Comparison of ENCODE assay signal across 8 cellular contexts in the genomic region with DNA sequence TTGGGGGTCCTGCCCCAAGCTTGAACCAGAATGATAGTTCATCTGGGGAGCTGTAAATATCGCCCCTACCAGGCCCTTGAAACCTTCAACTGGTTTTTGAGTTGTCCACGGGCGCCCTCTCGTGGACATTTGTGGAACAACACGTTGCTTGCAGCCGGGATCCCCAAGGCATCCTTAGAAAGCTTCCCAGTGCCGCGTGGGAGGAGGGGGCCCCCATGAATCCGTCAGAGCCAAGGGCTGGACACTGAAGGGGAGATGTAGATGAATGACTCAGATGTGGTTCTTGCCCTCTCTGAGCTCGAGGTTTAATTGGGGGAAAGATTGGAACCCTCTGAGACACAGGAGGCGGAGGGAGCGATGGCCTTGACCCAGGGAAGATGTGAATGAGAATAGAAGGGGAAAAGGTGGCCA. TPM values are rescaled to one million over a fixed set of nuclear protein-coding genes. Genes with fewer than 3 reads are reported as not detected.
DNase-seq lines count a peak whose midpoint lies in the region; ATAC-seq and TF ChIP-seq lines count a peak whose summit lies in the region.

No MANE protein-coding gene starts in this region.

- H3K4me3 Mint-ChIP-seq in activated naive CD4-positive, alpha-beta T cell treated with anti-CD3 and anti-CD28 coated beads for 36 hours: no peak overlapping the region
- H3K4me3 Mint-ChIP-seq in glutamatergic neuron (ENCODE audit: unreplicated experiment): no peak overlapping the region

- no peak overlapping the region for H3K27ac ChIP-seq in SJCRH30

- H3K36me3 Mint-ChIP-seq in activated naive CD4-positive, alpha-beta T cell treated with anti-CD3 and anti-CD28 coated beads for 36 hours (ENCODE audit: low read depth): peaks cover 20% of the 10 kb centered on the region
- peaks cover 15% of the 10 kb centered on the region for H3K36me3 Mint-ChIP-seq in glutamatergic neuron (ENCODE audit: unreplicated experiment)

- H3K4me3 ChIP-seq in SJCRH30: no peak overlapping the region

- CTCF ChIA-PET in activated naive CD4-positive, alpha-beta T cell treated with anti-CD3 and anti-CD28 coated beads for 36 hours (lab: Charles Lee): interaction anchor here (0.7 to 4.9 kb wide), 33 partner anchors 9 to 404 kb away, joined by 3 to 75 read pairs (median 5); a partner anchor contains a TSS

- no peak overlapping the region for H3K27ac Mint-ChIP-seq in activated naive CD4-positive, alpha-beta T cell treated with anti-CD3 and anti-CD28 coated beads for 36 hours
- H3K27ac Mint-ChIP-seq in glutamatergic neuron (ENCODE audit: unreplicated experiment): peak overlapping the region; percentile 53

- peaks cover 6% of the 10 kb centered on the region; the same call in 1 of the 2 replicates for H3K9me3 ChIP-seq in SJCRH30 (replicated peaks)

- H3K4me1 Mint-ChIP-seq in activated naive CD4-positive, alpha-beta T cell treated with anti-CD3 and anti-CD28 coated beads for 36 hours (ENCODE audit: low read depth): peaks cover 2% of the 10 kb centered on the region
- H3K4me1 Mint-ChIP-seq in glutamatergic neuron (ENCODE audit: low read depth, unreplicated experiment): peaks cover 18% of the 10 kb centered on the region

- ATAC-seq in HG02885 (IDR thresholded peaks at IDR 0.05; ENCODE audit: poor library complexity, unreplicated experiment): no peak

- H3K36me3 ChIP-seq in SJCRH30: peaks cover 33% of the 10 kb centered on the region

- H3K9me3 Mint-ChIP-seq in activated naive CD4-positive, alpha-beta T cell treated with anti-CD3 and anti-CD28 coated beads for 36 hours: peaks cover 11% of the 10 kb centered on the region
- H3K9me3 Mint-ChIP-seq in glutamatergic neuron (ENCODE audit: unreplicated experiment): peaks cover 3% of the 10 kb centered on the region

- peaks cover 2% of the 10 kb centered on the region for H3K27me3 Mint-ChIP-seq in activated naive CD4-positive, alpha-beta T cell treated with anti-CD3 and anti-CD28 coated beads for 36 hours (ENCODE audit: low read depth)
- peaks cover 4% of the 10 kb centered on the region for H3K27me3 Mint-ChIP-seq in glutamatergic neuron (ENCODE audit: unreplicated experiment)

- no peaks in the 10 kb centered on the region for H3K27me3 ChIP-seq in SJCRH30

- DNase-seq in Caki2 (ENCODE audit: low read depth) (peak; percentile 68), HT1080 (ENCODE audit: low read depth) (peak; percentile 71), SJCRH30 (peak; percentile 67 to 91), glutamatergic neuron (peak; percentile 89), posterior cingulate gyrus (peak; percentile 44 to 96 (median 78)), ureter (ENCODE audit: low spot score) (peak; percentile 80)
- DNase-seq in activated naive CD4-positive, alpha-beta T cell treated with anti-CD3 and anti-CD28 coated beads for 36 hours: peak; percentile 83

- intact Hi-C loops in activated naive CD4-positive, alpha-beta T cell treated with anti-CD3 and anti-CD28 coated beads for 36 hours (cut with micrococcal nuclease): loop anchor here (1.0 kb wide), 3 partner anchors 136 to 209 kb away; a partner anchor contains a TSS
- intact Hi-C loops in posterior cingulate gyrus (cut with DNase I): loop anchor here (1.0 to 2.0 kb wide), 3 partner anchors 136 to 209 kb away; a partner anchor contains a TSS

- in situ Hi-C loops in Caki2 (cut with HindIII; ENCODE audit: low pct_unique_long_range_greater_than_20kb, low sequenced_read_pairs): no loop called here

- H3K4me1 ChIP-seq in SJCRH30: peaks cover 13% of the 10 kb centered on the region

- TF ChIP-seq CTCF in glutamatergic neuron (IDR thresholded peaks at IDR 0.05; ENCODE audit: partially characterized antibody, unreplicated experiment): peak; percentile 98

RNA-seq across cellular contexts. Expression of a gene that starts 31.8 kb away (rescaled TPM):
- total RNA-seq in Caki2 (2014; rRNA removed; shearing (Covaris generic); ENCODE audit: low replicate concordance): not detected in 2 replicates
- total RNA-seq in HT1080 (2014; rRNA removed; shearing (Covaris generic)): not detected in 2 replicates
- not detected in 2 replicates for polyA plus RNA-seq in HT1080 (2015; cell fraction: cytosol; rRNA removed)
- not detected in 2 replicates for polyA plus RNA-seq in HT1080 (2015; cell fraction: nucleus; rRNA removed)
- total RNA-seq in SJCRH30 (2014; rRNA removed; shearing (Covaris generic)): not detected in 2 replicates
- not detected for total RNA-seq in activated naive CD4-positive, alpha-beta T cell treated with anti-CD3 and anti-CD28 coated beads for 36 hours
- total RNA-seq in glutamatergic neuron (ENCODE audit: unreplicated experiment): not detected
- 3.3 TPM for total RNA-seq in ureter

RNA-seq across cellular contexts. Expression of a gene that starts 38.6 kb away (rescaled TPM):
- total RNA-seq in Caki2 (2014; rRNA removed; shearing (Covaris generic); ENCODE audit: low replicate concordance): not detected in 2 replicates
- total RNA-seq in HT1080 (2014; rRNA removed; shearing (Covaris generic)): not detected in 2 replicates
- polyA plus RNA-seq in HT1080 (2015; cell fraction: cytosol; rRNA removed): 0.15 TPM in 1 of 2 replicates, not detected in the other
- not detected in 2 replicates for polyA plus RNA-seq in HT1080 (2015; cell fraction: nucleus; rRNA removed)
- not detected in 2 replicates for total RNA-seq in SJCRH30 (2014; rRNA removed; shearing (Covaris generic))
- total RNA-seq in activated naive CD4-positive, alpha-beta T cell treated with anti-CD3 and anti-CD28 coated beads for 36 hours: not detected
- not detected for total RNA-seq in glutamatergic neuron (ENCODE audit: unreplicated experiment)
- not detected for total RNA-seq in ureter
